Comparison of ENCODE assay signal across 8 cellular contexts in genomic region chr21:32410916-32411315, GRCh38. TPM values are rescaled to one million over a fixed set of nuclear protein-coding genes. Genes with fewer than 3 reads are reported as not detected.
A peak's percentile ranks its signal among the peaks of the same experiment; 100 is the strongest.
DNase-seq lines count a peak whose midpoint lies in the region; TF ChIP-seq lines count a peak whose summit lies in the region.

No MANE protein-coding gene starts in this region.

- H3K4me2 ChIP-seq in mammary epithelial cell (ENCODE audit: insufficient read depth, low read depth, low read length): peak overlapping the region; percentile 97

- peak overlapping the region; percentile 55 for H2AFZ ChIP-seq in mammary epithelial cell (ENCODE audit: low read depth, low read length)

- H3K4me3 Mint-ChIP-seq in activated T-cell treated with anti-CD3 and anti-CD28 coated beads, Interleukin-2, amount 50 U/mL, for 24 hours: peak overlapping the region; percentile 94

- H3K36me3 Mint-ChIP-seq in activated T-cell treated with anti-CD3 and anti-CD28 coated beads, Interleukin-2, amount 50 U/mL, for 24 hours (ENCODE audit: low read depth): peaks cover 34% of the 10 kb centered on the region

- BruUV-seq in mammary epithelial cell (replicated peaks; lab: Mats Ljungman, UMichigan): no TSS peak

- no peaks in the 10 kb centered on the region for H3K36me3 ChIP-seq in mammary epithelial cell (ENCODE audit: insufficient read depth, low read length)
- H3K36me3 ChIP-seq in mucosa of stomach (ENCODE audit: control insufficient read depth, insufficient read depth, low read length): no peaks in the 10 kb centered on the region
- H3K36me3 ChIP-seq in tibial nerve: no peaks in the 10 kb centered on the region

- CTCF ChIA-PET in mammary epithelial cell (lab: Charles Lee; ENCODE audit: low non-redundant PET): no interaction called here

- H3K27me3 ChIP-seq in mammary epithelial cell (ENCODE audit: insufficient read depth, low read length) (no peaks in the 10 kb centered on the region), mucosa of stomach (ENCODE audit: control insufficient read depth, insufficient read depth, low read length) (no peaks in the 10 kb centered on the region), tibial nerve (no peaks in the 10 kb centered on the region)

- peak overlapping the region; percentile 83 for H3K9ac ChIP-seq in mammary epithelial cell (ENCODE audit: insufficient read depth, low read length)
- peak overlapping the region; percentile 95 for H3K9ac ChIP-seq in mucosa of stomach (ENCODE audit: low read length)

- H3K27me3 Mint-ChIP-seq in activated T-cell treated with anti-CD3 and anti-CD28 coated beads, Interleukin-2, amount 50 U/mL, for 24 hours: no peaks in the 10 kb centered on the region

- no peak for TF ChIP-seq EP300 in tibial nerve (IDR thresholded peaks at IDR 0.05)

- H3K27ac Mint-ChIP-seq in activated T-cell treated with anti-CD3 and anti-CD28 coated beads, Interleukin-2, amount 50 U/mL, for 24 hours: peak overlapping the region; percentile 96

- H3K4me3 ChIP-seq in mammary epithelial cell (replicated peaks in 1 of 3; ENCODE audit: insufficient read depth in 1 of 3, low read depth in 2 of 3, low read length in 3 of 3) (peak overlapping the region in 2 of 3 experiments; percentile 67 to 80), mucosa of stomach (ENCODE audit: low read length) (peak overlapping the region; percentile 80), tibial nerve (peak overlapping the region in 3 of 4 donors; percentile 66 to 97 (median 87))

- no peaks in the 10 kb centered on the region for H3K9me3 Mint-ChIP-seq in activated T-cell treated with anti-CD3 and anti-CD28 coated beads, Interleukin-2, amount 50 U/mL, for 24 hours

- no peaks in the 10 kb centered on the region for H4K20me1 ChIP-seq in mammary epithelial cell (ENCODE audit: insufficient read depth, low read length)

- H3K79me2 ChIP-seq in mammary epithelial cell (ENCODE audit: insufficient read depth, low read length): peaks cover 36% of the 10 kb centered on the region

- dilution Hi-C loops in mammary epithelial cell (cut with HindIII; ENCODE audit: low sequenced_read_pairs): no loop called here

- WGBS in mammary epithelial cell (ENCODE audit: low coverage, missing lambda C conversion rate): 39% methylated on average over 5 of the region's 5 CpGs
- 56 to 69% methylated on average over 5 of the region's 5 CpGs for WGBS in tibial nerve, 2 donors

- H3K4me1 Mint-ChIP-seq in activated T-cell treated with anti-CD3 and anti-CD28 coated beads, Interleukin-2, amount 50 U/mL, for 24 hours (ENCODE audit: low read depth): peaks cover 42% of the 10 kb centered on the region

- H3K9me3 ChIP-seq in mammary epithelial cell (replicated peaks; ENCODE audit: insufficient read depth, low read length) (no peaks in the 10 kb centered on the region), mucosa of stomach (ENCODE audit: control insufficient read depth, low read length) (no peaks in the 10 kb centered on the region), tibial nerve (no peaks in the 10 kb centered on the region)

- no peak for TF ChIP-seq POLR2A in tibial nerve (IDR thresholded peaks at IDR 0.05)

- DNase-seq in activated T-cell treated with anti-CD3 and anti-CD28 coated beads, Interleukin-2, amount 50 U/mL, for 24 hours: no peak
- DNase-seq in activated T-cell treated with anti-CD3 and anti-CD28 coated beads for 4 hours: no peak
- no peak for DNase-seq in mammary epithelial cell
- DNase-seq in tibial nerve (ENCODE audit: low spot score in 2 of 2): no peak
- no peak for DNase-seq in stimulated activated naive CD4-positive, alpha-beta T cell treated with Interleukin-2 at 50 U/mL for 16 hours (lab: John Stamatoyannopoulos, UW)
- DNase-seq in A172 (ENCODE audit: low spot score): no peak
- DNase-seq in DMS53 (lab: John Stamatoyannopoulos, UW): no peak

- in situ Hi-C loops in mammary epithelial cell (cut with MboI; ENCODE audit: low sequenced_read_pairs in 2 of 2): loop anchor here in 1 of 2 donors (5.0 kb wide), 1 partner anchor 186 kb away; no protein-coding TSS in a partner anchor

- TF ChIP-seq CTCF in mammary epithelial cell (conservative IDR thresholded peaks at IDR 0.05 in 1 of 2, IDR thresholded peaks at IDR 0.05 in 1 of 2; ENCODE audit: extremely low read depth in 1 of 2, insufficient read depth in 1 of 2, low read depth in 1 of 2, low read length in 2 of 2) (no peak), tibial nerve (IDR thresholded peaks at IDR 0.05) (no peak)

- H3K27ac ChIP-seq in mammary epithelial cell (ENCODE audit: insufficient read depth, low read depth, low read length): peak overlapping the region; percentile 86
- peak overlapping the region; percentile 91 to 99 (median 99) for H3K27ac ChIP-seq in tibial nerve

- intact Hi-C loops in mammary epithelial cell (cut with micrococcal nuclease): loop anchor here (5.0 kb wide), 3 partner anchors 51 to 86 kb away; no protein-coding TSS in a partner anchor

- peaks cover 33% of the 10 kb centered on the region for H3K4me1 ChIP-seq in mammary epithelial cell (ENCODE audit: insufficient read depth, low read length)
- H3K4me1 ChIP-seq in mucosa of stomach (ENCODE audit: control insufficient read depth, insufficient read depth, low read length): peaks cover 27% of the 10 kb centered on the region
- peaks cover 0 to 47% (median 24%) of the 10 kb centered on the region in 4 donors for H3K4me1 ChIP-seq in tibial nerve

RNA-seq across cellular contexts. Expression of gene EVA1C, which starts 1.6 kb away (rescaled TPM):
- total RNA-seq in mammary epithelial cell (10 to 100 TPM; 11.7 to 28.4 TPM), tibial nerve (10 to 100 TPM; 72.6 to 85.9 (median 75.6) TPM)
- 22.2 TPM for polyA plus RNA-seq in mammary epithelial cell
- polyA minus RNA-seq in mammary epithelial cell: 5.7 TPM
- total RNA-seq in A172 (2014; rRNA removed; shearing (Covaris generic)): 1.1 and 2.5 TPM in 2 replicates

RNA-seq across cellular contexts. Expression of gene URB1, which starts 18.1 kb away (rescaled TPM):
- total RNA-seq in mammary epithelial cell: 10 to 100 TPM; 32.2 to 36.4 TPM
- 12.5 TPM for polyA plus RNA-seq in mammary epithelial cell
- polyA minus RNA-seq in mammary epithelial cell: 44.7 TPM
- 10 to 100 TPM; 18.6 to 29.4 (median 22.2) TPM for total RNA-seq in tibial nerve
- 16.7 and 20.9 TPM in 2 replicates for total RNA-seq in A172 (2014; rRNA removed; shearing (Covaris generic))
